ENCODE assay signal across 9 cellular contexts in the genomic region with DNA sequence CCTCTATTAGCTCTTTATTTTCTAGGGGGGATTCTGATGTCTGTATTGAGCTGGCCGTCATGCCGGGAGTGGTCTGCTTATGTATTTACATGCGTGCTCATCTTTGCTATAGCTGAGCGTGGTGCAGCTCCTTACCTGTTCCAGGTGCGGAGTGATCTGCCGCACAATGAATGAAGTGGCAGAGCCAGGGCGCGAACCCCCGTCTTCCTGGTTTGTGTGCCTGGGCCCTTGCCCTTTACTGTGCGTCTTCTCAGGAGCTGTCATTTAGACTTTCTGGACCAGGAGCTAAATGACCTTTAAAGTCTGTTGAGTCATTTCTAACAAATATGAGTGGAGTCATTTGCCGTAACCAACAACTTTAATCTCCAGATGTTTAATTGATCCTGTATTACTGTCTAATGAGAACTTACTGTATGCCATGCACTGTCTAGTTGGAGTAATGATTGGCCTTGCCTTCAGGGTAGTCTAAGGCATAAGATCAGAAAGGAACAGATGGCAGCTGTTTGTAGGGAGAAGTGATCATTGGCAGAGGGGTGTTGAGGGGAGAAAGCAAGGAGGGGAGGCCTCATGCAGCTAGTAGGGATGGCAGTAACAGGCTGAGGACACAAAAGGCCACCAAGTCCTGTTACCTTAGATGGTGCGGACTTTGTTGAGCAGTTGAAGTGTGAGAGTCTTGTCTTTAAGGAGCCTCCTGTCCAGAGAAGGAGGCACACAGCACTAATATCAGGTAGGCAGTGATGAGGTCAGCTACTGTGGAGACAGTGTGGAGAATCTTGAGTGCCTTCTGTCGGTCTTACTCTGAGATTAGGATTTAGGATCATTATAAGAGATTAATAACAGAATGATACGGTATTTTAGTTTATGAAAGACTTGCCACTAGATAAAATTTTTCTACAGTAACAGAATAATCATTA. TPM values are rescaled to one million over a fixed set of nuclear protein-coding genes. Genes with fewer than 3 reads are reported as not detected.
DNase-seq lines count a peak whose midpoint lies in the region; ATAC-seq and TF ChIP-seq lines count a peak whose summit lies in the region.
"Had no signal": no experiment of that assay in that cellular context is flagged by ENCODE, and none has a peak within 500 bp of the region (broad histone marks: within the 10 kb centered on the region; RNA-seq: fewer than 3 reads in every experiment).

No MANE protein-coding gene starts in this region.

- H4K91ac ChIP-seq in H9 (ENCODE audit: insufficient read length, low read depth, low read length) = no peak overlapping the region

- H3K56ac ChIP-seq in H9 (ENCODE audit: insufficient read length, low read depth, low read length) = no peak overlapping the region

- no peaks in the 10 kb centered on the region for H3K27me3 ChIP-seq in CD4-positive, CD25-positive, alpha-beta regulatory T cell (ENCODE audit: control insufficient read depth, insufficient read depth, low read length)
- no peaks in the 10 kb centered on the region for H3K27me3 ChIP-seq in H9 (ENCODE audit: insufficient read depth, low read length)

- peaks cover 2% of the 10 kb centered on the region for H3K36me3 ChIP-seq in CD4-positive, CD25-positive, alpha-beta regulatory T cell (ENCODE audit: control insufficient read depth, insufficient read depth, low read length)

- H3K27me3 Mint-ChIP-seq in CD4-positive, CD25-positive, alpha-beta regulatory T cell = no peaks in the 10 kb centered on the region
- no peaks in the 10 kb centered on the region for H3K27me3 Mint-ChIP-seq in H9 (ENCODE audit: low read depth)
- no peaks in the 10 kb centered on the region for H3K27me3 Mint-ChIP-seq in activated naive CD8-positive, alpha-beta T cell treated with anti-CD3 and anti-CD28 coated beads for 36 hours
- H3K27me3 Mint-ChIP-seq in naive thymus-derived CD8-positive, alpha-beta T cell = no peaks in the 10 kb centered on the region

- no peak for ATAC-seq in CD4-positive, CD25-positive, alpha-beta regulatory T cell (ENCODE audit: low read depth in 2 of 2)
- no peak for ATAC-seq in naive thymus-derived CD8-positive, alpha-beta T cell
- ATAC-seq in GM21528 (IDR thresholded peaks at IDR 0.05; ENCODE audit: low FRiP score, unreplicated experiment) = no peak
- ATAC-seq in HG03139 (IDR thresholded peaks at IDR 0.05; ENCODE audit: unreplicated experiment) = no peak

- H3K9ac ChIP-seq in H9 (ENCODE audit: extremely low read depth, insufficient read length, low read length) = no peak overlapping the region

- peak overlapping the region; percentile 31 to 80 (median 76) for H3K27ac Mint-ChIP-seq in CD4-positive, CD25-positive, alpha-beta regulatory T cell
- peak overlapping the region in 2 of 3 experiments; percentile 0 to 31; a peak in 3 of 7 replicates for H3K27ac Mint-ChIP-seq in H9
- peak overlapping the region; percentile 18 for H3K27ac Mint-ChIP-seq in activated naive CD8-positive, alpha-beta T cell treated with anti-CD3 and anti-CD28 coated beads for 36 hours
- peak overlapping the region; percentile 38 to 95 (median 72) for H3K27ac Mint-ChIP-seq in naive thymus-derived CD8-positive, alpha-beta T cell

- no peak overlapping the region for H2BK5ac ChIP-seq in H9 (ENCODE audit: insufficient read length, low read length)

- POLR2A ChIA-PET in naive thymus-derived CD8-positive, alpha-beta T cell (lab: Charles Lee) = interaction anchor here (1.2 to 2.0 kb wide), 2 partner anchors 12 to 198 kb away, joined by 4 to 5 read pairs; no protein-coding TSS in a partner anchor

- peaks cover 49 to 83% (median 63%) of the 10 kb centered on the region in 4 donors for H3K4me1 Mint-ChIP-seq in CD4-positive, CD25-positive, alpha-beta regulatory T cell
- H3K4me1 Mint-ChIP-seq in H9 = peaks cover 17 to 21% of the 10 kb centered on the region in 2 experiments
- peaks cover 73% of the 10 kb centered on the region for H3K4me1 Mint-ChIP-seq in activated naive CD8-positive, alpha-beta T cell treated with anti-CD3 and anti-CD28 coated beads for 36 hours
- peaks cover 33 to 86% (median 72%) of the 10 kb centered on the region in 4 donors for H3K4me1 Mint-ChIP-seq in naive thymus-derived CD8-positive, alpha-beta T cell

- no peaks in the 10 kb centered on the region for H3K9me3 Mint-ChIP-seq in CD4-positive, CD25-positive, alpha-beta regulatory T cell
- no peaks in the 10 kb centered on the region for H3K9me3 Mint-ChIP-seq in H9
- no peaks in the 10 kb centered on the region for H3K9me3 Mint-ChIP-seq in activated naive CD8-positive, alpha-beta T cell treated with anti-CD3 and anti-CD28 coated beads for 36 hours
- no peaks in the 10 kb centered on the region for H3K9me3 Mint-ChIP-seq in naive thymus-derived CD8-positive, alpha-beta T cell

- no peak overlapping the region for H4K8ac ChIP-seq in H9 (replicated peaks; ENCODE audit: insufficient read length, low read depth, low read length)

- peak overlapping the region in 3 of 4 donors; percentile 16 to 56 (median 51) for H3K4me3 Mint-ChIP-seq in CD4-positive, CD25-positive, alpha-beta regulatory T cell
- no peak overlapping the region for H3K4me3 Mint-ChIP-seq in H9
- no peak overlapping the region for H3K4me3 Mint-ChIP-seq in activated naive CD8-positive, alpha-beta T cell treated with anti-CD3 and anti-CD28 coated beads for 36 hours
- H3K4me3 Mint-ChIP-seq in naive thymus-derived CD8-positive, alpha-beta T cell = peak overlapping the region in 1 of 10 donors; percentile 35

- H3K79me2 ChIP-seq in H9 (ENCODE audit: insufficient read depth, low read length) = peaks cover 24% of the 10 kb centered on the region; the same call in 1 of the 2 replicates

- H2AK5ac ChIP-seq in H9 (ENCODE audit: insufficient read length, low read length) = no peak overlapping the region

- no peak overlapping the region for H2BK15ac ChIP-seq in H9 (ENCODE audit: low read depth, low read length)

- no peak overlapping the region for H3K18ac ChIP-seq in H9 (ENCODE audit: insufficient read length, low read depth, low read length)

- DNase-seq in CD4-positive, CD25-positive, alpha-beta regulatory T cell = no peak
- DNase-seq in H9 = no peak
- no peak for DNase-seq in activated naive CD8-positive, alpha-beta T cell treated with anti-CD3 and anti-CD28 coated beads for 36 hours
- no peak for DNase-seq in naive thymus-derived CD8-positive, alpha-beta T cell
- DNase-seq in NCI-H2107 treated with DMSO at 0.1 percent for 48 hours (lab: John Stamatoyannopoulos, UW; ENCODE audit: unreplicated experiment) = no peak
- no peak for DNase-seq in activated gamma-delta T cell treated with Interleukin-2 at 50 U/mL for 16 hours

- H3T11ph ChIP-seq in H9 (ENCODE audit: low read length) = no peak overlapping the region

- no peak overlapping the region for H3K14ac ChIP-seq in H9 (ENCODE audit: insufficient read depth, low read length)

- H3K4me3 ChIP-seq in CD4-positive, CD25-positive, alpha-beta regulatory T cell (ENCODE audit: low read depth, low read length) = peak overlapping the region; percentile 64

- no peaks in the 10 kb centered on the region for H4K20me1 ChIP-seq in H9 (ENCODE audit: control insufficient read depth, insufficient read depth, insufficient read length)

- no peak overlapping the region for H2BK120ac ChIP-seq in H9 (ENCODE audit: low read depth, low read length, poor library complexity, severe bottlenecking)

- no peak overlapping the region for H3K4ac ChIP-seq in H9 (ENCODE audit: low read depth, low read length)

- no peak overlapping the region for H2BK20ac ChIP-seq in H9 (ENCODE audit: low read depth, low read length, poor library complexity, severe bottlenecking)

- peaks cover 52% of the 10 kb centered on the region for H3K4me1 ChIP-seq in CD4-positive, CD25-positive, alpha-beta regulatory T cell (ENCODE audit: control insufficient read depth, insufficient read depth, low read length, poor library complexity, severe bottlenecking)
- no peaks in the 10 kb centered on the region; the same call in 1 of the 2 replicates for H3K4me1 ChIP-seq in H9 (ENCODE audit: insufficient read depth, low read length)
- H3K4me1 ChIP-seq: Caco-2 had no signal

- no peak overlapping the region for H4K5ac ChIP-seq in H9 (ENCODE audit: insufficient read length, low read depth, low read length)

- H3K23me2 ChIP-seq in H9 (ENCODE audit: insufficient read length, low read depth, low read length, poor library complexity, severe bottlenecking) = no peaks in the 10 kb centered on the region

- H2AFZ ChIP-seq in H9 (ENCODE audit: low read length) = no peak overlapping the region

- WGBS in H9 (ENCODE audit: extremely low coverage, insufficient read length, low lambda C conversion rate) = no CpG with 5 or more reads among the region's 14 CpGs

- no peak overlapping the region for H3K4me2 ChIP-seq in H9 (ENCODE audit: insufficient read depth, insufficient read length, low read length)

- no peaks in the 10 kb centered on the region for H3K9me3 ChIP-seq in CD4-positive, CD25-positive, alpha-beta regulatory T cell (ENCODE audit: control insufficient read depth in 2 of 2, low read length in 2 of 2)
- no peaks in the 10 kb centered on the region for H3K9me3 ChIP-seq in H9 (ENCODE audit: control insufficient read depth, low read depth, low read length)
- H3K9me3 ChIP-seq: Caco-2 had no signal

- no peak overlapping the region for H2BK12ac ChIP-seq in H9 (ENCODE audit: insufficient read length, low read depth, low read length)

- no peak overlapping the region for H3K23ac ChIP-seq in H9 (ENCODE audit: insufficient read length, low read depth, low read length)

- H3K79me1 ChIP-seq in H9 (ENCODE audit: insufficient read depth, low read depth, low read length, poor library complexity, severe bottlenecking) = no peaks in the 10 kb centered on the region

- no peak overlapping the region for H3K27ac ChIP-seq in CD4-positive, CD25-positive, alpha-beta regulatory T cell (ENCODE audit: insufficient read depth, low read length, poor library complexity, severe bottlenecking)
- H3K27ac ChIP-seq in H9 (ENCODE audit: insufficient read length, low read depth, low read length) = no peak overlapping the region

- no peak for TF ChIP-seq CTCF in H9 (conservative IDR thresholded peaks at IDR 0.05)

- H3K36me3 Mint-ChIP-seq in CD4-positive, CD25-positive, alpha-beta regulatory T cell = peaks cover 6% of the 10 kb centered on the region
- H3K36me3 Mint-ChIP-seq in H9 (ENCODE audit: insufficient read depth in 1 of 3, low read depth in 3 of 3) = peaks cover 1 to 13% (median 6%) of the 10 kb centered on the region in 3 experiments; a peak in 5 of 7 replicates
- H3K36me3 Mint-ChIP-seq in activated naive CD8-positive, alpha-beta T cell treated with anti-CD3 and anti-CD28 coated beads for 36 hours = peaks cover 19% of the 10 kb centered on the region
- peaks cover 0 to 15% (median 0%) of the 10 kb centered on the region in 3 donors for H3K36me3 Mint-ChIP-seq in naive thymus-derived CD8-positive, alpha-beta T cell

RNA-seq across cellular contexts. Expression of a gene that starts 53.9 kb away (rescaled TPM):
- total RNA-seq in CD4-positive, CD25-positive, alpha-beta regulatory T cell = 112 TPM
- 10 to 100 TPM; 64.0 to 95.1 (median 79.0) TPM for polyA plus RNA-seq in CD4-positive, CD25-positive, alpha-beta regulatory T cell
- 203 and 205 TPM in 2 replicates for total RNA-seq in H9 (2021)
- total RNA-seq in activated naive CD8-positive, alpha-beta T cell treated with anti-CD3 and anti-CD28 coated beads for 36 hours = 100 to 1,000 TPM; 148 to 151 TPM
- 10 to 100 TPM; 79.5 to 87.3 TPM for total RNA-seq in naive thymus-derived CD8-positive, alpha-beta T cell
- 10 to 100 TPM; 61.3 to 89.8 (median 80.7) TPM for polyA plus RNA-seq in naive thymus-derived CD8-positive, alpha-beta T cell

Comparison
In these comparisons a context has a peak if more than half of its experiments do, and no peak if none do; other contexts are left out.
1. H3K27ac Mint-ChIP-seq: peak in every context shown above with its lines; median percentile 76 in CD4-positive, CD25-positive, alpha-beta regulatory T cell; 72 in naive thymus-derived CD8-positive, alpha-beta T cell; 18 in activated naive CD8-positive, alpha-beta T cell treated with anti-CD3 and anti-CD28 coated beads for 36 hours; 16 in H9.
2. H3K4me3 Mint-ChIP-seq: peak in CD4-positive, CD25-positive, alpha-beta regulatory T cell (3 of 4); none in H9 (0 of 2) and activated naive CD8-positive, alpha-beta T cell treated with anti-CD3 and anti-CD28 coated beads for 36 hours (single experiment).